In the genomic region with DNA sequence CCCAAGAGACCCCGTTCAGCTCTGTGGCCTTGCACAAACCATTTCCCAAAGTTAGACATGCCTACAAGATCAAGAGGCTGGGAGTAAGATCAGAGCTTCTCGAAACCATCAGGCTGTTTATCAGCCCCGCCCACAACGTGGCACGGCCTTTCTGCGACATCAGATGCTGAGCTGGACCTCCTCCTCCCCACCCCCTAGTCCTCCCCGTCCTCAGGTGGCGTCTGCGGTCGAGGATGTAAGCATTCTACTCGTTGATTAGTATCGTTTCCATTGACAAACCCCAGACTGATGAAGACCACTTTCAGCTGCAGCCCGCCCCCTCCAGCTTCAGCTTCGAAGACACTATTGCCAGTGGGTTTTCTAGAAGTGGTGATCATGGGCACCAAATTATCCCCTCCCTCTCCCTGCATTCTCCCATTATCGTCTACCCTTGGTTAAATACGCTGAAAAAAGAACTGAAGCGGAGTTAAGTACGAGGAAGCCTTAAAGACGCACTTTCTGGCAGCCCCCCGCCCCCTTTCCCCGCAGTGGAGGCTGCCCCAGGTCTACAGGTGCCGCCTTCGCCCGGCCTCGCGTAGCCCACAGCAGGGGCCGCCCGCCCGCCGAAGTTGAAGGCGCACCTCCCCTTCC, we compare ENCODE assay signal across 8 cellular contexts. TPM values are rescaled to one million over a fixed set of nuclear protein-coding genes. Genes with fewer than 3 reads are reported as not detected.
DNase-seq lines count a peak whose midpoint lies in the region; ATAC-seq, FAIRE-seq and TF ChIP-seq lines count a peak whose summit lies in the region.

No MANE protein-coding gene starts in this region.

- ATAC-seq in body of pancreas = no peak
- no peak for ATAC-seq in GM21381 (IDR thresholded peaks at IDR 0.05; ENCODE audit: unreplicated experiment)

- no peaks in the 10 kb centered on the region for H3K9me3 ChIP-seq in BE2C
- no peaks in the 10 kb centered on the region for H3K9me3 ChIP-seq in body of pancreas
- H3K9me3 ChIP-seq in small intestine (ENCODE audit: control insufficient read depth, low read depth) = no peaks in the 10 kb centered on the region

- intact Hi-C loops in body of pancreas (cut with DNase I) = no loop called here

- FAIRE-seq in small intestine (lab: Jason Lieb, UNC) = no peak

- DNase-seq in BE2C (no peak), GM19238 (ENCODE audit: insufficient read length, low spot score) (peak; percentile 39), NCI-H345 (lab: John Stamatoyannopoulos, UW) (peak; percentile 62), body of pancreas (peak; percentile 37 to 58 (median 48)), iPS-NIHi11 (ENCODE audit: low spot score) (peak; percentile 72), small intestine (peak; percentile 80), GOT3 (lab: John Stamatoyannopoulos, UW) (no peak)

- peak overlapping the region; percentile 67 for H3K4me3 ChIP-seq in BE2C (ENCODE audit: low read depth, low read length)
- H3K4me3 ChIP-seq in body of pancreas = peak overlapping the region; percentile 63 to 88
- H3K4me3 ChIP-seq in small intestine (ENCODE audit: low read depth in 1 of 2, low read length in 2 of 2) = peak overlapping the region; percentile 76 to 91

- TF ChIP-seq POLR2A in body of pancreas (IDR thresholded peaks at IDR 0.05) = no peak

- H3K36me3 ChIP-seq in BE2C = no peaks in the 10 kb centered on the region
- no peaks in the 10 kb centered on the region for H3K36me3 ChIP-seq in body of pancreas (replicated peaks in 1 of 2; ENCODE audit: insufficient read depth in 1 of 2, low read depth in 2 of 2)
- no peaks in the 10 kb centered on the region for H3K36me3 ChIP-seq in small intestine (ENCODE audit: control insufficient read depth in 2 of 2, insufficient read depth in 2 of 2, low read length in 2 of 2)

- TF ChIP-seq CTCF in BE2C (IDR thresholded peaks at IDR 0.05; ENCODE audit: low read depth, low read length) = no peak
- TF ChIP-seq CTCF in body of pancreas (IDR thresholded peaks at IDR 0.05) = no peak

- WGBS in body of pancreas, 2 donors = 2 to 5% methylated on average over 23 to 31 of the region's 31 CpGs
- 1 to 2% (median 2%) methylated on average over 30 to 31 of the region's 31 CpGs for WGBS in small intestine, 3 donors

- peaks cover 56% of the 10 kb centered on the region for H3K27me3 ChIP-seq in BE2C
- no peaks in the 10 kb centered on the region for H3K27me3 ChIP-seq in body of pancreas
- H3K27me3 ChIP-seq in small intestine (ENCODE audit: control insufficient read depth in 2 of 2, insufficient read depth in 2 of 2, low read length in 2 of 2) = no peaks in the 10 kb centered on the region

- peak overlapping the region; percentile 74 to 98 (median 96) for H3K27ac ChIP-seq in body of pancreas
- peak overlapping the region in 1 of 2 donors; percentile 95 for H3K27ac ChIP-seq in small intestine (ENCODE audit: low read depth in 1 of 2, low read length in 1 of 2)

- H3K4me1 ChIP-seq in BE2C (no peaks in the 10 kb centered on the region), body of pancreas (peaks cover 23% of the 10 kb centered on the region), small intestine (ENCODE audit: control insufficient read depth in 2 of 2, insufficient read depth in 1 of 2, low read depth in 1 of 2, low read length in 1 of 2) (no peaks in the 10 kb centered on the region)

RNA-seq across cellular contexts. Expression of gene PPIC, which starts 1.1 kb away (rescaled TPM):
- polyA plus RNA-seq in BE2C (2012; ENCODE audit: insufficient read depth, insufficient read length, low read depth) = 0.32 TPM
- total RNA-seq in body of pancreas = 10 to 100 TPM in 1 of 2 donors, 1 to 10 TPM in 1; 9.6 to 31.0 TPM
- 10 to 100 TPM; 23.0 to 46.4 (median 34.0) TPM for polyA plus RNA-seq in small intestine

RNA-seq across cellular contexts. Expression of gene PRDM6, which starts 53.6 kb away (rescaled TPM):
- polyA plus RNA-seq in BE2C (2012; ENCODE audit: insufficient read depth, insufficient read length, low read depth) = not detected
- 10 to 100 TPM in 1 of 2 donors, under 1 TPM in 1; 0.33 to 14.8 TPM for total RNA-seq in body of pancreas
- polyA plus RNA-seq in small intestine = under 1 TPM in 2 of 3 donors, not detected in 1; 0.34 to 0.54 TPM

Comparison
In these comparisons a context has a peak if more than half of its experiments do, and no peak if none do; other contexts are left out.
1. DNase-seq: peak in GM19238 (single experiment), NCI-H345 (single experiment), body of pancreas (4 of 4), iPS-NIHi11 (single experiment) and small intestine (single experiment); none in BE2C (single experiment) and GOT3 (single experiment).
2. Peak in every context shown above with its lines, with median percentiles within 50 percentile points of each other: H3K4me3 ChIP-seq.